In genomic region chr6:134080171-134080795, GRCh38 we compare ENCODE assay signal across 11 cellular contexts. TPM values are rescaled to one million over a fixed set of nuclear protein-coding genes. Genes with fewer than 3 reads are reported as not detected.
A peak's percentile ranks its signal among the peaks of the same experiment; 100 is the strongest.
DNase-seq lines count a peak whose midpoint lies in the region; ATAC-seq and TF ChIP-seq lines count a peak whose summit lies in the region.
"Had no signal": no experiment of that assay in that cellular context is flagged by ENCODE, and none has a peak within 500 bp of the region (broad histone marks: within the 10 kb centered on the region; RNA-seq: fewer than 3 reads in every experiment).

No MANE protein-coding gene starts in this region.

- DNase-seq in ELR (ENCODE audit: low read depth) (peak; percentile 18), M059J (ENCODE audit: low read depth) (peak; percentile 66), choroid plexus epithelial cell (ENCODE audit: low read depth) (peak; percentile 45), amniotic stem cell (lab: John Stamatoyannopoulos, UW) (no peak), GM13977 (ENCODE audit: low spot score) (no peak), progenitor cell of endocrine pancreas (ENCODE audit: low spot score, unreplicated experiment) (no peak)
- DNase-seq: activated naive CD8-positive, alpha-beta T cell treated with anti-CD3 and anti-CD28 coated beads, Interleukin-2, amount 50 U/mL, for 24 hours had no signal

- H3K27me3 Mint-ChIP-seq in progenitor cell of endocrine pancreas, result no peaks in the 10 kb centered on the region
- H3K27me3 Mint-ChIP-seq: activated naive CD8-positive, alpha-beta T cell treated with anti-CD3 and anti-CD28 coated beads, Interleukin-2, amount 50 U/mL, for 24 hours had no signal

- H3K4me3 ChIP-seq in choroid plexus epithelial cell (ENCODE audit: low read depth, low read length), result no peak overlapping the region
- H3K4me3 ChIP-seq: right atrium auricular region, thoracic aorta had no signal

- ATAC-seq in GM21526 (IDR thresholded peaks at IDR 0.05; ENCODE audit: low FRiP score, unreplicated experiment) (peak; percentile 70), HG02840 (IDR thresholded peaks at IDR 0.05; ENCODE audit: low FRiP score, unreplicated experiment) (no peak)
- ATAC-seq: activated naive CD8-positive, alpha-beta T cell treated with anti-CD3 and anti-CD28 coated beads, Interleukin-2, amount 50 U/mL, for 24 hours had no signal

- H3K36me3 Mint-ChIP-seq in progenitor cell of endocrine pancreas (ENCODE audit: insufficient read depth), result peaks cover 2% of the 10 kb centered on the region

- no peak for TF ChIP-seq CTCF in choroid plexus epithelial cell (conservative IDR thresholded peaks at IDR 0.05; ENCODE audit: low read depth, low read length)
- no peak for TF ChIP-seq CTCF in GM13977 (IDR thresholded peaks at IDR 0.05; ENCODE audit: extremely low read depth, insufficient read depth, missing control alignments)
- no peak for TF ChIP-seq CTCF in progenitor cell of endocrine pancreas (IDR thresholded peaks at IDR 0.05; ENCODE audit: unreplicated experiment)

- H3K4me1 Mint-ChIP-seq in progenitor cell of endocrine pancreas (ENCODE audit: low read depth), result peaks cover 2% of the 10 kb centered on the region

- no peak overlapping the region for H3K4me3 Mint-ChIP-seq in progenitor cell of endocrine pancreas (ENCODE audit: low read depth)
- H3K4me3 Mint-ChIP-seq: activated naive CD8-positive, alpha-beta T cell treated with anti-CD3 and anti-CD28 coated beads, Interleukin-2, amount 50 U/mL, for 24 hours had no signal

- H3K27ac Mint-ChIP-seq in progenitor cell of endocrine pancreas, result no peak overlapping the region
- H3K27ac Mint-ChIP-seq: activated naive CD8-positive, alpha-beta T cell treated with anti-CD3 and anti-CD28 coated beads, Interleukin-2, amount 50 U/mL, for 24 hours had no signal

- in situ Hi-C loops in GM13977 (cut with MboI; ENCODE audit: low pct_unique_long_range_greater_than_20kb, low sequenced_read_pairs, unreplicated experiment), result loop anchor here (25.0 kb wide), 1 partner anchor 518 kb away; no protein-coding TSS in a partner anchor

- peaks cover 6% of the 10 kb centered on the region for H3K9me3 Mint-ChIP-seq in progenitor cell of endocrine pancreas (ENCODE audit: low read depth)
- H3K9me3 Mint-ChIP-seq: activated naive CD8-positive, alpha-beta T cell treated with anti-CD3 and anti-CD28 coated beads, Interleukin-2, amount 50 U/mL, for 24 hours had no signal

RNA-seq across cellular contexts. Expression of gene SLC2A12, which starts 27.9 kb away (rescaled TPM):
- 12.9 and 18.1 TPM in 2 replicates for total RNA-seq in M059J (2014; rRNA removed; shearing (Covaris generic))
- 4.5 and 5.5 TPM in 2 replicates for total RNA-seq in progenitor cell of endocrine pancreas

Comparison
In these comparisons a context has a peak if more than half of its experiments do, and no peak if none do; other contexts are left out.
1. DNase-seq: peak in ELR (single experiment), M059J (single experiment) and choroid plexus epithelial cell (single experiment); none in amniotic stem cell (single experiment), GM13977 (single experiment) and progenitor cell of endocrine pancreas (single experiment).